In genomic region chr22:42938449-42938848, GRCh38 we compare ENCODE assay signal across 11 cellular contexts.
DNase-seq lines count a peak whose midpoint lies in the region; ATAC-seq and TF ChIP-seq lines count a peak whose summit lies in the region.
"Had no signal": no experiment of that assay in that cellular context is flagged by ENCODE, and none has a peak within 500 bp of the region (broad histone marks: within the 10 kb centered on the region; RNA-seq: fewer than 3 reads in every experiment).

No MANE protein-coding gene starts in this region.

- DNase-seq in SK-N-SH (no peak), cardiac septum (ENCODE audit: low spot score) (peak; percentile 35), osteocyte (ENCODE audit: extremely low spot score, unreplicated experiment) (no peak), aorta (peak in 1 of 2 donors; percentile 52), kidney glomerular epithelial cell (lab: John Stamatoyannopoulos, UW) (no peak), HuH-7.5 (ENCODE audit: low spot score) (no peak)
- no peak for DNase-seq in activated naive CD8-positive, alpha-beta T cell treated with anti-CD3 and anti-CD28 coated beads for 36 hours
- DNase-seq: NCI-H1092 treated with DMSO at 0.1 percent for 48 hours; stimulated activated naive CD4-positive, alpha-beta T cell treated with Interleukin-2 at 50 U/mL for 16 hours had no signal

- H3F3A ChIP-seq in SK-N-SH (replicated peaks; ENCODE audit: insufficient read depth) = peaks cover 15% of the 10 kb centered on the region

- H3K9me3 ChIP-seq in SK-N-SH (no peaks in the 10 kb centered on the region), aorta (ENCODE audit: control insufficient read depth, low read length) (no peaks in the 10 kb centered on the region)

- H3K4me1 Mint-ChIP-seq in osteocyte (ENCODE audit: unreplicated experiment) = peaks cover 78% of the 10 kb centered on the region
- H3K4me1 Mint-ChIP-seq in activated naive CD8-positive, alpha-beta T cell treated with anti-CD3 and anti-CD28 coated beads for 36 hours = peaks cover 49% of the 10 kb centered on the region

- peaks cover 8 to 38% of the 10 kb centered on the region in 2 experiments; a peak in 3 of 4 replicates for H3K4me1 ChIP-seq in SK-N-SH (ENCODE audit: control insufficient read depth in 1 of 2, insufficient read depth in 2 of 2, low read depth in 1 of 2, low read length in 1 of 2)
- peaks cover 9 to 11% of the 10 kb centered on the region in 2 donors for H3K4me1 ChIP-seq in aorta (ENCODE audit: control insufficient read depth in 1 of 2, insufficient read depth in 2 of 2, low read length in 2 of 2)

- no peaks in the 10 kb centered on the region for H3K27me3 Mint-ChIP-seq in osteocyte (ENCODE audit: unreplicated experiment)
- no peaks in the 10 kb centered on the region for H3K27me3 Mint-ChIP-seq in activated naive CD8-positive, alpha-beta T cell treated with anti-CD3 and anti-CD28 coated beads for 36 hours
- H3K27me3 Mint-ChIP-seq: natural killer cell treated with Interleukin-12 subunit alpha and Interleukin-12 subunit beta and Interleukin-15 and Interleukin-18, amount 100 ng/mL, for 72 hours had no signal

- H3K79me2 ChIP-seq in SK-N-SH (ENCODE audit: insufficient read depth) = peaks cover 77% of the 10 kb centered on the region

- POLR2A ChIA-PET in SK-N-SH (lab: Yijun Ruan, JAX) = no interaction called here

- no peak for ATAC-seq in SK-N-SH treated with all-trans-retinoic acid at 6 μM for 48 hours
- ATAC-seq in aorta (ENCODE audit: low FRiP score) = no peak
- ATAC-seq: natural killer cell treated with Interleukin-12 subunit alpha and Interleukin-12 subunit beta and Interleukin-15 and Interleukin-18, amount 100 ng/mL, for 72 hours had no signal

- H4K20me1 ChIP-seq in SK-N-SH (ENCODE audit: insufficient read depth) = no peaks in the 10 kb centered on the region

- no peak for TF ChIP-seq RAD21 in SK-N-SH (IDR thresholded peaks at IDR 0.05; ENCODE audit: low read length)

- H3K27ac Mint-ChIP-seq in osteocyte (ENCODE audit: unreplicated experiment) = peak overlapping the region; percentile 94
- H3K27ac Mint-ChIP-seq in activated naive CD8-positive, alpha-beta T cell treated with anti-CD3 and anti-CD28 coated beads for 36 hours = no peak overlapping the region

- H3K4me3 ChIP-seq in SK-N-SH (ENCODE audit: low read depth in 2 of 2, low read length in 1 of 2) = no peak overlapping the region
- H3K4me3 ChIP-seq in aorta (ENCODE audit: low read length in 2 of 2) = no peak overlapping the region

- H3K9me3 Mint-ChIP-seq in osteocyte (ENCODE audit: unreplicated experiment) = no peaks in the 10 kb centered on the region
- H3K9me3 Mint-ChIP-seq in activated naive CD8-positive, alpha-beta T cell treated with anti-CD3 and anti-CD28 coated beads for 36 hours = no peaks in the 10 kb centered on the region
- H3K9me3 Mint-ChIP-seq: natural killer cell treated with Interleukin-12 subunit alpha and Interleukin-12 subunit beta and Interleukin-15 and Interleukin-18, amount 100 ng/mL, for 72 hours had no signal

- TF ChIP-seq EP300 in SK-N-SH (IDR thresholded peaks at IDR 0.05; ENCODE audit: borderline replicate concordance in 1 of 2, low read depth in 1 of 2, low read length in 1 of 2) = no peak

- intact Hi-C loops in cardiac septum (cut with DNase I) = no loop called here
- intact Hi-C loops in aorta (cut with DNase I) = loop anchor here in 1 of 2 donors (5.0 kb wide), 1 partner anchor 54 kb away; no protein-coding TSS in a partner anchor

- TF ChIP-seq CTCF in SK-N-SH (IDR thresholded peaks at IDR 0.05) = no peak
- TF ChIP-seq CTCF in osteocyte (IDR thresholded peaks at IDR 0.05) = no peak

- H3K36me3 Mint-ChIP-seq in osteocyte (ENCODE audit: unreplicated experiment) = peaks cover 4% of the 10 kb centered on the region
- peaks cover 8% of the 10 kb centered on the region for H3K36me3 Mint-ChIP-seq in activated naive CD8-positive, alpha-beta T cell treated with anti-CD3 and anti-CD28 coated beads for 36 hours

- H3K4me2 ChIP-seq in SK-N-SH = peak overlapping the region; percentile 73; the same call in 1 of the 2 replicates

- CTCF ChIA-PET in SK-N-SH (lab: Yijun Ruan, JAX) = no interaction called here

- H3K27ac ChIP-seq in SK-N-SH (ENCODE audit: low read depth in 2 of 2, low read length in 1 of 2) (peak overlapping the region in 1 of 2 experiments; percentile 98; a peak in 2 of 4 replicates), aorta (ENCODE audit: low read depth in 1 of 2, low read length in 2 of 2) (peak overlapping the region; percentile 15 to 99)

- H3K36me3 ChIP-seq in SK-N-SH (replicated peaks in 1 of 2; ENCODE audit: control insufficient read depth in 1 of 2, insufficient read depth in 2 of 2, low read length in 1 of 2) = peaks cover 0 to 4% of the 10 kb centered on the region in 2 experiments
- H3K36me3 ChIP-seq in aorta (ENCODE audit: control insufficient read depth in 1 of 2, insufficient read depth in 2 of 2, low read length in 1 of 2) = no peaks in the 10 kb centered on the region

- 90% methylated on average over 2 of the region's 7 CpGs for WGBS in SK-N-SH (ENCODE audit: low lambda C conversion rate)
- 33 to 43% methylated on average over 7 of the region's 7 CpGs for WGBS in aorta, 2 donors

- H3K27me3 ChIP-seq in SK-N-SH (ENCODE audit: insufficient read depth) = no peaks in the 10 kb centered on the region
- H3K27me3 ChIP-seq in aorta (ENCODE audit: control insufficient read depth in 1 of 2, insufficient read depth in 2 of 2, low read length in 1 of 2) = no peaks in the 10 kb centered on the region

- H3K9ac ChIP-seq in SK-N-SH = peak overlapping the region; percentile 70; the same call in 1 of the 2 replicates

- H3K4me3 Mint-ChIP-seq in osteocyte (ENCODE audit: unreplicated experiment) = no peak overlapping the region
- H3K4me3 Mint-ChIP-seq in activated naive CD8-positive, alpha-beta T cell treated with anti-CD3 and anti-CD28 coated beads for 36 hours = no peak overlapping the region
- H3K4me3 Mint-ChIP-seq: natural killer cell treated with Interleukin-12 subunit alpha and Interleukin-12 subunit beta and Interleukin-15 and Interleukin-18, amount 100 ng/mL, for 72 hours had no signal

- no peak overlapping the region for H2AFZ ChIP-seq in SK-N-SH (ENCODE audit: low read depth)

- no peaks in the 10 kb centered on the region for H3K9me2 ChIP-seq in SK-N-SH

TF ChIP-seq in SK-N-SH, 30 proteins besides CTCF, POLR2A, EP300 and RAD21 (continues in another document):
- TF ChIP-seq SMC3 (IDR thresholded peaks at IDR 0.05; ENCODE audit: low read depth, low read length) (no peak), TEAD4 (IDR thresholded peaks at IDR 0.05; ENCODE audit: borderline replicate concordance, insufficient read depth) (no peak), TCF12 (IDR thresholded peaks at IDR 0.05) (no peak), POLR2AphosphoS5 (IDR thresholded peaks at IDR 0.05; ENCODE audit: low read depth, low read length) (no peak), NFIC (IDR thresholded peaks at IDR 0.05; ENCODE audit: borderline replicate concordance) (no peak), SIN3A (IDR thresholded peaks at IDR 0.05; ENCODE audit: borderline replicate concordance, low read depth, low read length) (no peak), USF1 (IDR thresholded peaks at IDR 0.05; ENCODE audit: borderline replicate concordance, low read depth) (no peak), MXI1 (IDR thresholded peaks at IDR 0.05; ENCODE audit: low read depth, low read length) (no peak), USF2 (IDR thresholded peaks at IDR 0.05; ENCODE audit: borderline replicate concordance, low read depth, low read length) (no peak), JUND (IDR thresholded peaks at IDR 0.05) (no peak)

TF ChIP-seq in SK-N-SH treated with all-trans-retinoic acid at 6 μM for 48 hours, 23 proteins besides CTCF, POLR2A, EP300 and RAD21 (continues in another document):
- TF ChIP-seq RARB (CRISPR knock-in tag; IDR thresholded peaks at IDR 0.05) = no peak
- TF ChIP-seq TCF4 (CRISPR knock-in tag; IDR thresholded peaks at IDR 0.05; ENCODE audit: borderline replicate concordance) = no peak
- TF ChIP-seq OSR1 (CRISPR knock-in tag; IDR thresholded peaks at IDR 0.05) = no peak
- TF ChIP-seq ISL1 (CRISPR knock-in tag; IDR thresholded peaks at IDR 0.05) = no peak
- no peak for TF ChIP-seq PPARA (CRISPR knock-in tag; IDR thresholded peaks at IDR 0.05; ENCODE audit: borderline replicate concordance)
- TF ChIP-seq GLIS3 (CRISPR knock-in tag; IDR thresholded peaks at IDR 0.05) = no peak
- no peak for TF ChIP-seq SNAI2 (CRISPR knock-in tag; IDR thresholded peaks at IDR 0.05)
- TF ChIP-seq CREB5 (CRISPR knock-in tag; IDR thresholded peaks at IDR 0.05; ENCODE audit: low read depth) = no peak
- TF ChIP-seq ZNF565 (CRISPR knock-in tag; conservative IDR thresholded peaks at IDR 0.05; ENCODE audit: low read depth) = no peak
- no peak for TF ChIP-seq PATZ1 (CRISPR knock-in tag; IDR thresholded peaks at IDR 0.05; ENCODE audit: borderline replicate concordance)
- no peak for TF ChIP-seq ESRRG (CRISPR knock-in tag; IDR thresholded peaks at IDR 0.05)
- no peak for TF ChIP-seq ARNTL (CRISPR knock-in tag; IDR thresholded peaks at IDR 0.05; ENCODE audit: borderline replicate concordance, low read depth)
